In the genomic region with DNA sequence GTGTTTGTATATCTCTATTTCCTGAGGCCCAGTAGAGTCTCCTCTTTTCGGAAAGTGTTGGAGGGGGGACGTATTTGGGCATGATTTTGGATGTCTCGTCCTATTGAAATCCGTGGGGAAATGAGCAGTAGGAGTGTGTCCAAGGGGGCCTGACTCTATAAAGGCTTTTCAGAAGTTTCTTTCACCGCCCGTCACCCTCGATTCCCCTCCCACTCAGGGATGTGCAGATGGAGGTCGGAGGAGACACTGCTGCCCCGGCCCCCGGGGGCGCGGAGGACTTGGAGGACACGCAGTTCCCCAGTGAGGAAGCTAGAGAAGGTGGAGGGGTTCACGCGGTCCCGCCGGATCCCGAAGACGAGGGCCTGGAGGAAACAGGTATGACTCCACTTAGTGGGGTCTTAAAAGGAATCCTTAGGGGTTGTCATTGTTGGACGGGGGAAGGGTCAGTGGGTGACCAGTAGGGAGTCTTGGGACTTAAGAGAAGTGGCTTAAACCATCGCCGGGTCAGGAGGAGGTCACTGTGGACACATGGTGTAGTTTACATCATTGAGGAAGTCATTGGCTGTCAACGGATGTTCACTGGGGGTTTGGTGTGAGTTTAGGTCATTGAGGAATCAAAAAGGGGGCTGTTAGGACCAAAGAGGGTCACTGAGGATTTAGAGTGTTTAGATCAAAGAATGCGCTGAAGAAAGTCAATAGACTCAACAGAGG, we compare ENCODE assay signal across 8 cellular contexts. TPM values are rescaled to one million over a fixed set of nuclear protein-coding genes. Genes with fewer than 3 reads are reported as not detected.
DNase-seq lines count a peak whose midpoint lies in the region; ATAC-seq and TF ChIP-seq lines count a peak whose summit lies in the region.

No MANE protein-coding gene starts in this region.

- H3K14ac ChIP-seq in mesenchymal stem cell (ENCODE audit: low read length in 2 of 2): no peak overlapping the region

- no peak overlapping the region for H2BK5ac ChIP-seq in mesenchymal stem cell (ENCODE audit: low read depth, low read length, poor library complexity, severe bottlenecking)

- H3K27ac ChIP-seq in CD4-positive, CD25-positive, alpha-beta regulatory T cell (ENCODE audit: insufficient read depth, low read length, poor library complexity, severe bottlenecking): peak overlapping the region; percentile 98
- peak overlapping the region; percentile 97 for H3K27ac ChIP-seq in mesenchymal stem cell (ENCODE audit: low read length, poor library complexity, severe bottlenecking)
- peak overlapping the region; percentile 97 to 98 for H3K27ac ChIP-seq in thoracic aorta

- TF ChIP-seq CTCF in choroid plexus epithelial cell (conservative IDR thresholded peaks at IDR 0.05; ENCODE audit: low read depth, low read length) (no peak), thoracic aorta (IDR thresholded peaks at IDR 0.05) (no peak)

- H3K36me3 ChIP-seq in CD4-positive, CD25-positive, alpha-beta regulatory T cell (ENCODE audit: control insufficient read depth, insufficient read depth, low read length): peaks cover 26% of the 10 kb centered on the region
- H3K36me3 ChIP-seq in mesenchymal stem cell (ENCODE audit: control insufficient read depth in 1 of 2, insufficient read depth in 2 of 2, low read depth in 1 of 2, low read length in 2 of 2): peaks cover 30 to 31% of the 10 kb centered on the region in 2 experiments
- peaks cover 21% of the 10 kb centered on the region for H3K36me3 ChIP-seq in thoracic aorta

- peak overlapping the region; percentile 66 for H2AFZ ChIP-seq in mesenchymal stem cell (ENCODE audit: low read depth, low read length)

- peak overlapping the region; percentile 94 to 99 (median 98) for H3K4me3 Mint-ChIP-seq in CD4-positive, CD25-positive, alpha-beta regulatory T cell

- no peak for ATAC-seq in CD4-positive, CD25-positive, alpha-beta regulatory T cell (ENCODE audit: low read depth in 2 of 2)
- ATAC-seq in GM21447 (IDR thresholded peaks at IDR 0.05; ENCODE audit: unreplicated experiment) (peak; percentile 1), SK-N-SH treated with all-trans-retinoic acid at 6 μM for 48 hours (peak; percentile 2), thoracic aorta (ENCODE audit: insufficient number of reproducible peaks, low FRiP score, low read depth) (peak; percentile 20), GM19463 (IDR thresholded peaks at IDR 0.05; ENCODE audit: unreplicated experiment) (no peak)

- H3K9me3 ChIP-seq in CD4-positive, CD25-positive, alpha-beta regulatory T cell (ENCODE audit: control insufficient read depth in 2 of 2, low read length in 2 of 2): no peaks in the 10 kb centered on the region
- H3K9me3 ChIP-seq in mesenchymal stem cell (ENCODE audit: control insufficient read depth, low read length): no peaks in the 10 kb centered on the region
- no peaks in the 10 kb centered on the region for H3K9me3 ChIP-seq in thoracic aorta

- H3K4me2 ChIP-seq in mesenchymal stem cell (ENCODE audit: low read length, poor library complexity, severe bottlenecking): peak overlapping the region; percentile 86

- H3K27me3 ChIP-seq in CD4-positive, CD25-positive, alpha-beta regulatory T cell (ENCODE audit: control insufficient read depth, insufficient read depth, low read length): no peaks in the 10 kb centered on the region
- H3K27me3 ChIP-seq in mesenchymal stem cell (ENCODE audit: control insufficient read depth in 1 of 2, insufficient read depth in 1 of 2, low read length in 2 of 2) (no peaks in the 10 kb centered on the region), thoracic aorta (replicated peaks; ENCODE audit: insufficient read depth) (no peaks in the 10 kb centered on the region)

- H3K4me1 Mint-ChIP-seq in CD4-positive, CD25-positive, alpha-beta regulatory T cell: peaks cover 14 to 57% (median 41%) of the 10 kb centered on the region in 4 donors

- H3K9ac ChIP-seq in mesenchymal stem cell (ENCODE audit: low read length): peak overlapping the region; percentile 98

- peak in 2 of 3 donors; percentile 21 to 66 for DNase-seq in CD4-positive, CD25-positive, alpha-beta regulatory T cell
- peak; percentile 15 for DNase-seq in choroid plexus epithelial cell (ENCODE audit: low read depth)
- peak; percentile 30 for DNase-seq in mesenchymal stem cell
- DNase-seq in thoracic aorta (ENCODE audit: low spot score): no peak
- no peak for DNase-seq in NCI-H510A treated with DMSO at 0.1 percent for 48 hours (lab: John Stamatoyannopoulos, UW)

- H2BK15ac ChIP-seq in mesenchymal stem cell (ENCODE audit: low read depth, poor library complexity, severe bottlenecking): no peak overlapping the region

- no peak overlapping the region for H3K23ac ChIP-seq in mesenchymal stem cell (ENCODE audit: low read length in 2 of 2)

- H3K4me3 ChIP-seq in CD4-positive, CD25-positive, alpha-beta regulatory T cell (ENCODE audit: low read depth, low read length): peak overlapping the region; percentile 98
- H3K4me3 ChIP-seq in choroid plexus epithelial cell (ENCODE audit: low read depth, low read length) (peak overlapping the region; percentile 88), mesenchymal stem cell (ENCODE audit: insufficient read depth in 1 of 2, low read depth in 1 of 2, low read length in 2 of 2) (peak overlapping the region; percentile 83 to 99), thoracic aorta (peak overlapping the region; percentile 98)

- no peak overlapping the region for H4K91ac ChIP-seq in mesenchymal stem cell (ENCODE audit: low read length)

- peak overlapping the region; percentile 99 to 100 (median 99) for H3K27ac Mint-ChIP-seq in CD4-positive, CD25-positive, alpha-beta regulatory T cell

- no peak overlapping the region for H2BK12ac ChIP-seq in mesenchymal stem cell (ENCODE audit: low read length in 2 of 2)

- peaks cover 28% of the 10 kb centered on the region for H3K36me3 Mint-ChIP-seq in CD4-positive, CD25-positive, alpha-beta regulatory T cell

- peaks cover 35% of the 10 kb centered on the region for H3K79me1 ChIP-seq in mesenchymal stem cell (replicated peaks; ENCODE audit: low read length, poor library complexity, severe bottlenecking)

- peak overlapping the region; percentile 28 to 57 for H3K18ac ChIP-seq in mesenchymal stem cell (ENCODE audit: low read depth in 1 of 2, low read length in 2 of 2)

- peaks cover 32% of the 10 kb centered on the region for H3K4me1 ChIP-seq in CD4-positive, CD25-positive, alpha-beta regulatory T cell (ENCODE audit: control insufficient read depth, insufficient read depth, low read length, poor library complexity, severe bottlenecking)
- peaks cover 5% of the 10 kb centered on the region for H3K4me1 ChIP-seq in mesenchymal stem cell (ENCODE audit: control insufficient read depth, insufficient read depth, low read depth, low read length)
- H3K4me1 ChIP-seq in thoracic aorta (ENCODE audit: control insufficient read depth in 1 of 2, low read depth in 2 of 2): peaks cover 14 to 24% of the 10 kb centered on the region in 2 donors

- WGBS in mesenchymal stem cell: 9% methylated on average over 20 of the region's 24 CpGs

- no peak overlapping the region for H2AK5ac ChIP-seq in mesenchymal stem cell (ENCODE audit: low read length, severe bottlenecking)

- H4K8ac ChIP-seq in mesenchymal stem cell (ENCODE audit: low read length): peak overlapping the region; percentile 83

- no peak overlapping the region for H2BK120ac ChIP-seq in mesenchymal stem cell (ENCODE audit: low read depth, low read length)

- peaks cover 13% of the 10 kb centered on the region for H3K27me3 Mint-ChIP-seq in CD4-positive, CD25-positive, alpha-beta regulatory T cell

- no peaks in the 10 kb centered on the region for H3K9me3 Mint-ChIP-seq in CD4-positive, CD25-positive, alpha-beta regulatory T cell

- H3K4ac ChIP-seq in mesenchymal stem cell (ENCODE audit: low read depth in 1 of 2, low read length in 2 of 2): peak overlapping the region in 1 of 2 experiments; percentile 90

TF ChIP-seq in SK-N-SH treated with all-trans-retinoic acid at 6 μM for 48 hours, 23 proteins besides CTCF, POLR2A, EP300 and RAD21:
- TF ChIP-seq TCF4 (CRISPR knock-in tag; IDR thresholded peaks at IDR 0.05; ENCODE audit: borderline replicate concordance) (no peak), OSR1 (CRISPR knock-in tag; IDR thresholded peaks at IDR 0.05) (no peak), CSDC2 (CRISPR knock-in tag; IDR thresholded peaks at IDR 0.05) (no peak), RARB (CRISPR knock-in tag; IDR thresholded peaks at IDR 0.05) (no peak), BACH2 (CRISPR knock-in tag; IDR thresholded peaks at IDR 0.05; ENCODE audit: borderline replicate concordance) (no peak), ISL1 (CRISPR knock-in tag; IDR thresholded peaks at IDR 0.05) (no peak), ZNF8 (CRISPR knock-in tag; IDR thresholded peaks at IDR 0.05) (no peak), GLIS3 (CRISPR knock-in tag; IDR thresholded peaks at IDR 0.05) (no peak)
- TF ChIP-seq, protein P1, sequence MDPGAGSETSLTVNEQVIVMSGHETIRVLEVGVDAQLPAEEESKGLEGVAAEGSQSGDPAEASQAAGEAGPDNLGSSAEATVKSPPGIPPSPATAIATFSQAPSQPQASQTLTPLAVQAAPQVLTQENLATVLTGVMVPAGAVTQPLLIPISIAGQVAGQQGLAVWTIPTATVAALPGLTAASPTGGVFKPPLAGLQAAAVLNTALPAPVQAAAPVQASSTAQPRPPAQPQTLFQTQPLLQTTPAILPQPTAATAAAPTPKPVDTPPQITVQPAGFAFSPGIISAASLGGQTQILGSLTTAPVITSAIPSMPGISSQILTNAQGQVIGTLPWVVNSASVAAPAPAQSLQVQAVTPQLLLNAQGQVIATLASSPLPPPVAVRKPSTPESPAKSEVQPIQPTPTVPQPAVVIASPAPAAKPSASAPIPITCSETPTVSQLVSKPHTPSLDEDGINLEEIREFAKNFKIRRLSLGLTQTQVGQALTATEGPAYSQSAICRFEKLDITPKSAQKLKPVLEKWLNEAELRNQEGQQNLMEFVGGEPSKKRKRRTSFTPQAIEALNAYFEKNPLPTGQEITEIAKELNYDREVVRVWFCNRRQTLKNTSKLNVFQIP (CRISPR knock-in tag; IDR thresholded peaks at IDR 0.05; ENCODE audit: borderline replicate concordance, low read depth): no peak

RNA-seq across cellular contexts. Expression of gene MON1B, which starts 0.4 kb away (rescaled TPM):
- total RNA-seq in CD4-positive, CD25-positive, alpha-beta regulatory T cell: 75.8 TPM
- polyA plus RNA-seq in CD4-positive, CD25-positive, alpha-beta regulatory T cell: 10 to 100 TPM; 40.2 to 54.8 (median 44.6) TPM
- 18.6 TPM for polyA plus RNA-seq in mesenchymal stem cell (2013, experiment 1 of 2)
- polyA plus RNA-seq in mesenchymal stem cell (2013, experiment 2 of 2): 17.0 TPM
- total RNA-seq in thoracic aorta: 10 to 100 TPM; 21.8 to 42.5 TPM

RNA-seq across cellular contexts. Expression of gene SYCE1L, which starts 7.8 kb away (rescaled TPM):
- total RNA-seq in CD4-positive, CD25-positive, alpha-beta regulatory T cell: 15.8 TPM
- polyA plus RNA-seq in CD4-positive, CD25-positive, alpha-beta regulatory T cell: 1 to 10 TPM; 1.2 to 7.7 (median 2.6) TPM
- polyA plus RNA-seq in mesenchymal stem cell (2013, experiment 1 of 2): 2.8 TPM
- 5.9 TPM for polyA plus RNA-seq in mesenchymal stem cell (2013, experiment 2 of 2)
- total RNA-seq in thoracic aorta: under 1 TPM in 1 of 2 donors, not detected in 1; 0.81 TPM

Comparison
In these comparisons a context has a peak if more than half of its experiments do, and no peak if none do; other contexts are left out.
1. ATAC-seq: peak in GM21447 (single experiment), SK-N-SH treated with all-trans-retinoic acid at 6 μM for 48 hours (single experiment) and thoracic aorta (single experiment); none in CD4-positive, CD25-positive, alpha-beta regulatory T cell (0 of 2) and GM19463 (single experiment).
2. DNase-seq: peak in CD4-positive, CD25-positive, alpha-beta regulatory T cell (2 of 3), choroid plexus epithelial cell (single experiment) and mesenchymal stem cell (single experiment); none in thoracic aorta (single experiment) and NCI-H510A treated with DMSO at 0.1 percent for 48 hours (single experiment).
3. Peak in every context shown above with its lines, with median percentiles within 50 percentile points of each other: H3K27ac ChIP-seq and H3K4me3 ChIP-seq.